Comparison of ENCODE assay signal across 19 cellular contexts in the genomic region with DNA sequence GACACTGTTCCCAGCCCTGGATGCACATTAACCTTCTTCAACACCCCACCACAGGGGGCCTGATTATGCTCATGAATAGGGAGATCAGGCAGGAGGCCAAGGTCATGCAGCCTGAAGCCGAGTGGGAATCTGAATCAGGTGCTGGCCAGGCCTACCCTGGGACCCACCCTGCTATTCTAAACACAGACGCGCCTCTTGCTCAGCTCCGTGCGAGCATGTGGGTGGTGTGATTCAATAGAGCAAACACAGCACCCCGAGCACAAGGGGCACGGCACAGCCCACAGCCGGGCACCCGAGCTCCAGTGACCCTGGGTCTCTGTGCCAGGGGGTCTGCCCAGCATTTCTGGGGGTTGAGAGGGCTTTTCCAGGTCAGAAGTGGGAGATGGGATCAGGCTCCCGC. TPM values are rescaled to one million over a fixed set of nuclear protein-coding genes. Genes with fewer than 3 reads are reported as not detected.
DNase-seq lines count a peak whose midpoint lies in the region; ATAC-seq, FAIRE-seq and TF ChIP-seq lines count a peak whose summit lies in the region.
"Had no signal": no experiment of that assay in that cellular context is flagged by ENCODE, and none has a peak within 500 bp of the region (broad histone marks: within the 10 kb centered on the region; RNA-seq: fewer than 3 reads in every experiment).

No MANE protein-coding gene starts in this region.

- FAIRE-seq in HepG2 (lab: Jason Lieb, UNC), result no peak

- no peaks in the 10 kb centered on the region for H3K79me2 ChIP-seq in HepG2 (ENCODE audit: insufficient read depth, low read length)

- H4K20me1 ChIP-seq in HepG2 (ENCODE audit: insufficient read depth, low read length), result no peaks in the 10 kb centered on the region

- TF ChIP-seq POLR2A in HepG2 (IDR thresholded peaks at IDR 0.05; ENCODE audit: insufficient read depth in 1 of 2, low read depth in 2 of 2, low read length in 2 of 2), result no peak
- no peak for TF ChIP-seq POLR2A in right lobe of liver (IDR thresholded peaks at IDR 0.05)
- TF ChIP-seq POLR2A in testis (IDR thresholded peaks at IDR 0.05), result no peak

- ATAC-seq in HepG2 (peak; percentile 49), right lobe of liver (no peak), WTC11 (peak; percentile 52), left colon (peak; percentile 84), Right ventricle myocardium superior (ENCODE audit: poor library complexity) (no peak)

- no peaks in the 10 kb centered on the region for H3K9me3 Mint-ChIP-seq in WTC11

- H3K4me3 ChIP-seq in HepG2 (replicated peaks in 1 of 3; ENCODE audit: insufficient read depth in 1 of 3, low read depth in 2 of 3, low read length in 3 of 3), result no peak overlapping the region
- H3K4me3 ChIP-seq in right lobe of liver, result no peak overlapping the region
- no peak overlapping the region for H3K4me3 ChIP-seq in testis
- no peak overlapping the region for H3K4me3 ChIP-seq in right atrium auricular region
- H3K4me3 ChIP-seq: SJSA1 had no signal

- H3K36me3 ChIP-seq in HepG2 (replicated peaks in 1 of 2; ENCODE audit: control insufficient read depth in 1 of 2, insufficient read depth in 2 of 2, low read length in 2 of 2) (no peaks in the 10 kb centered on the region), right lobe of liver (no peaks in the 10 kb centered on the region), testis (ENCODE audit: low read depth, missing control alignments) (no peaks in the 10 kb centered on the region), right atrium auricular region (no peaks in the 10 kb centered on the region)
- H3K36me3 ChIP-seq: SJSA1 had no signal

- no peak for TF ChIP-seq RAD21 in HepG2 (CRISPR knock-in tag; IDR thresholded peaks at IDR 0.05)

- H3K27ac ChIP-seq in HepG2 (ENCODE audit: extremely low read length, insufficient read depth, low read length) (no peak overlapping the region), right lobe of liver (no peak overlapping the region), testis (no peak overlapping the region), right atrium auricular region (no peak overlapping the region)
- H3K27ac ChIP-seq: C4-2B, KMS-11, RWPE1, SJSA1 had no signal

- H3K27ac Mint-ChIP-seq in WTC11, result no peak overlapping the region

- intact Hi-C loops in HepG2 (cut with micrococcal nuclease; ENCODE audit: unreplicated experiment) (no loop called here), right lobe of liver (cut with DNase I) (no loop called here), left colon (cut with DNase I, micrococcal nuclease) (no loop called here), testis (cut with DNase I; ENCODE audit: low total_unique reads) (no loop called here), Right ventricle myocardium superior (cut with DNase I) (no loop called here)

- no peak overlapping the region for H3K4me3 Mint-ChIP-seq in WTC11

- DNase-seq in HepG2 (ENCODE audit: low spot score) (peak; percentile 10), right lobe of liver (no peak), WTC11 (ENCODE audit: low spot score) (peak; percentile 30), left colon (peak; percentile 11 to 29), testis (no peak), SW480 (ENCODE audit: low spot score) (no peak), right atrium auricular region (ENCODE audit: low spot score) (no peak), Right ventricle myocardium superior (no peak)
- DNase-seq: Caco-2, DMS53, MM.1S, NCI-H1930, NCI-H510A, OCI-M1 had no signal

- H3K27me3 Mint-ChIP-seq in WTC11 (ENCODE audit: low read depth), result no peaks in the 10 kb centered on the region

- H3K9me3 ChIP-seq in HepG2 (ENCODE audit: low read length) (no peaks in the 10 kb centered on the region), right lobe of liver (no peaks in the 10 kb centered on the region), testis (no peaks in the 10 kb centered on the region), right atrium auricular region (no peaks in the 10 kb centered on the region)
- H3K9me3 ChIP-seq: Caco-2, SJSA1 had no signal

- CTCF ChIA-PET in HepG2 (lab: Yijun Ruan, JAX; ENCODE audit: low intra/inter-chr PET ratio, low total read pairs) (no interaction called here), WTC11 (lab: Charles Lee) (interaction anchor here (1.0 to 2.8 kb wide), 3 partner anchors 16 to 51 kb away, joined by 3 to 14 read pairs (median 7); no protein-coding TSS in a partner anchor)

- no peaks in the 10 kb centered on the region for H3K36me3 Mint-ChIP-seq in WTC11

- POLR2A ChIA-PET in HepG2 (lab: Yijun Ruan, JAX), result no interaction called here
- POLR2A ChIA-PET in WTC11 (lab: Charles Lee), result no interaction called here

- H2AFZ ChIP-seq in HepG2 (ENCODE audit: low read length), result no peak overlapping the region

- TF ChIP-seq EP300 in HepG2 (IDR thresholded peaks at IDR 0.05; ENCODE audit: low read depth in 2 of 2, low read length in 2 of 2), result no peak
- TF ChIP-seq EP300 in HepG2 (CRISPR knock-in tag; IDR thresholded peaks at IDR 0.05; ENCODE audit: borderline replicate concordance), result no peak

- no peak overlapping the region for H3K9ac ChIP-seq in HepG2 (ENCODE audit: insufficient read depth, low read depth, low read length)
- H3K9ac ChIP-seq: KMS-11 had no signal

- H3K4me1 Mint-ChIP-seq in WTC11, result peaks cover 30% of the 10 kb centered on the region

- no TSS peak for BruUV-seq in HepG2 (replicated peaks; lab: Mats Ljungman, UMichigan)

- peak overlapping the region; percentile 23; the same call in 1 of the 2 replicates for H3K4me2 ChIP-seq in HepG2 (ENCODE audit: low read depth, low read length)
- H3K4me2 ChIP-seq: KMS-11 had no signal

- H3K27me3 ChIP-seq in HepG2 (ENCODE audit: control insufficient read depth in 1 of 2, insufficient read depth in 2 of 2, low read length in 2 of 2) (peaks cover 1 to 20% of the 10 kb centered on the region in 2 experiments; a peak in 3 of 5 replicates), right lobe of liver (no peaks in the 10 kb centered on the region), testis (no peaks in the 10 kb centered on the region), right atrium auricular region (no peaks in the 10 kb centered on the region)
- H3K27me3 ChIP-seq: SJSA1 had no signal

- in situ Hi-C loops in HepG2 (cut with HindIII; ENCODE audit: extremely low pct_ligation_motif_present, low pct_unique_long_range_greater_than_20kb), result no loop called here

- TF ChIP-seq CTCF in HepG2 (CRISPR knock-in tag; IDR thresholded peaks at IDR 0.05) (no peak), right lobe of liver (IDR thresholded peaks at IDR 0.05) (no peak), WTC11 (IDR thresholded peaks at IDR 0.05) (no peak), testis (IDR thresholded peaks at IDR 0.05) (no peak), right atrium auricular region (IDR thresholded peaks at IDR 0.05) (no peak)

- 20% methylated on average over 6 of the region's 10 CpGs for WGBS in HepG2 (ENCODE audit: low lambda C conversion rate)
- no CpG with 5 or more reads among the region's 10 CpGs for WGBS in right lobe of liver (ENCODE audit: insufficient coverage, low coverage, low lambda C conversion rate, missing lambda C conversion rate)
- WGBS in testis, 2 donors, result 76 to 88% methylated on average over 6 to 10 of the region's 10 CpGs

- H3K4me1 ChIP-seq in HepG2 (ENCODE audit: insufficient read depth, low read length), result peaks cover 21% of the 10 kb centered on the region
- H3K4me1 ChIP-seq in right lobe of liver, result peaks cover 0 to 5% (median 0%) of the 10 kb centered on the region in 4 donors
- H3K4me1 ChIP-seq in testis, result no peaks in the 10 kb centered on the region
- H3K4me1 ChIP-seq in right atrium auricular region, result no peaks in the 10 kb centered on the region
- H3K4me1 ChIP-seq: Caco-2 had no signal

TF ChIP-seq in HepG2, 621 proteins besides CTCF, POLR2A, EP300 and RAD21:
- TF ChIP-seq FOSL2 (CRISPR knock-in tag; IDR thresholded peaks at IDR 0.05) (0 out of 2 replicates have a peak, but pooled peaks have one; percentile 20), EZH2 (conservative IDR thresholded peaks at IDR 0.05; ENCODE audit: low read depth, low read length) (no peak)

TF ChIP-seq in WTC11, 78 proteins besides CTCF, POLR2A, EP300 and RAD21:
- TF ChIP-seq NFATC4 (CRISPR knock-in tag; IDR thresholded peaks at IDR 0.05) (no peak), SOX15 (CRISPR knock-in tag; IDR thresholded peaks at IDR 0.05) (no peak), GTF2I (CRISPR knock-in tag; conservative IDR thresholded peaks at IDR 0.05) (no peak), CBFB (CRISPR knock-in tag; IDR thresholded peaks at IDR 0.05; ENCODE audit: low read depth) (no peak)

RNA-seq across cellular contexts. Expression of gene GRIP2, which starts 24.6 kb away (rescaled TPM):
- total RNA-seq in HepG2 (2016; rRNA removed; fragmentation: Illumina TruSeq; extraction: Trizol) (0.08 and 0.24 TPM in 2 replicates), right lobe of liver (under 1 TPM in 5 of 6 experiments, not detected in 1; 0.04 to 0.44 (median 0.33) TPM), WTC11 (2021) (11.4 to 12.0 TPM (median 11.7 TPM) in 3 replicates), left colon (1 to 10 TPM in 1 of 2 donors, under 1 TPM in 1; 0.49 to 1.7 TPM), testis (1 to 10 TPM; 2.4 to 2.7 TPM), right atrium auricular region (10 to 100 TPM in 1 of 2 donors, 1 to 10 TPM in 1; 7.1 to 13.2 TPM), Right ventricle myocardium superior (40.1 TPM)
- 0.09 and 0.10 TPM in 2 replicates for total RNA-seq in HepG2 (2016; cell fraction: cytosol; rRNA removed; fragmentation: Illumina TruSeq; extraction: Trizol; ENCODE audit: low read depth)
- total RNA-seq in HepG2 (2016; cell fraction: insoluble cytoplasmic fraction; rRNA removed; fragmentation: Illumina TruSeq; extraction: Trizol), result 0.26 TPM in 1 of 2 replicates, not detected in the other
- total RNA-seq in HepG2 (2016; cell fraction: membrane; rRNA removed; fragmentation: Illumina TruSeq; extraction: Trizol), result 0.09 and 0.55 TPM in 2 replicates
- 0.25 and 0.53 TPM in 2 replicates for total RNA-seq in HepG2 (2016; cell fraction: nucleus; rRNA removed; fragmentation: Illumina TruSeq; extraction: Trizol)
- polyA plus RNA-seq in HepG2 (2011; rRNA removed) (0.11 and 0.14 TPM in 2 replicates), testis (ENCODE audit: insufficient read depth, low read depth, low replicate concordance) (3.2 TPM)
- polyA plus RNA-seq in HepG2 (2011; cell fraction: cytosol; rRNA removed), result 0.01 and 0.03 TPM in 2 replicates
- polyA plus RNA-seq in HepG2 (2011; cell fraction: nucleus; rRNA removed), result 0.36 and 0.40 TPM in 2 replicates
- polyA plus RNA-seq in HepG2 (2012), result 0.12 TPM in 2 replicates
- 0.02 and 0.08 TPM in 2 replicates for polyA plus RNA-seq in HepG2 (2016; cell fraction: cytosol; fragmentation: Illumina TruSeq; extraction: Trizol; ENCODE audit: low read depth)
- not detected in 2 replicates for polyA plus RNA-seq in HepG2 (2016; cell fraction: insoluble cytoplasmic fraction; fragmentation: Illumina TruSeq; extraction: Trizol; ENCODE audit: low read depth)
- 0.14 and 0.16 TPM in 2 replicates for polyA plus RNA-seq in HepG2 (2016; cell fraction: membrane; fragmentation: Illumina TruSeq; extraction: Trizol; ENCODE audit: low read depth)
- 0.56 and 0.57 TPM in 2 replicates for polyA plus RNA-seq in HepG2 (2016; cell fraction: nucleus; fragmentation: Illumina TruSeq; extraction: Trizol; ENCODE audit: insufficient read depth, low read depth)
- polyA minus RNA-seq in HepG2 (2011; rRNA and poly(A)+ RNA removed; ENCODE audit: low replicate concordance), result 0.04 and 0.58 TPM in 2 replicates
- polyA minus RNA-seq in HepG2 (2011; cell fraction: cytosol; rRNA and poly(A)+ RNA removed), result not detected in 2 replicates
- polyA minus RNA-seq in HepG2 (2011; cell fraction: nucleus; rRNA and poly(A)+ RNA removed), result 0.12 and 0.26 TPM in 2 replicates
- total RNA-seq: A172 had no signal

Comparison
In these comparisons a context has a peak if more than half of its experiments do, and no peak if none do; other contexts are left out.
1. ATAC-seq: peak in HepG2 (single experiment), WTC11 (single experiment) and left colon (single experiment); none in right lobe of liver (0 of 4) and Right ventricle myocardium superior (single experiment).
2. DNase-seq: peak in HepG2 (single experiment), WTC11 (single experiment) and left colon (2 of 2); none in right lobe of liver (0 of 3), testis (single experiment), SW480 (single experiment), right atrium auricular region (single experiment) and Right ventricle myocardium superior (single experiment).